In genomic region chr6:64280569-64280968, GRCh38 we compare ENCODE assay signal across 7 cellular contexts.
DNase-seq lines count a peak whose midpoint lies in the region; ATAC-seq and TF ChIP-seq lines count a peak whose summit lies in the region.

No MANE protein-coding gene starts in this region.

- H2AFZ ChIP-seq in neuronal stem cell (ENCODE audit: low read length): no peak overlapping the region

- no peaks in the 10 kb centered on the region for H3K4me1 ChIP-seq in neuronal stem cell (ENCODE audit: control insufficient read depth in 2 of 2, insufficient read depth in 1 of 2, low read depth in 1 of 2, low read length in 2 of 2)

- H2AK5ac ChIP-seq in neuronal stem cell (ENCODE audit: low read depth, low read length): no peak overlapping the region

- H2BK15ac ChIP-seq in neuronal stem cell (ENCODE audit: low read length): no peak overlapping the region

- H3K23ac ChIP-seq in neuronal stem cell (ENCODE audit: low read depth, low read length, poor library complexity): no peak overlapping the region

- no peak overlapping the region for H4K8ac ChIP-seq in neuronal stem cell (ENCODE audit: low read depth, low read length)

- peak; percentile 59 for ATAC-seq in GM18868 (IDR thresholded peaks at IDR 0.05; ENCODE audit: unreplicated experiment)

- no peak overlapping the region for H3K4me2 ChIP-seq in neuronal stem cell (ENCODE audit: insufficient read depth, low read length, poor library complexity, severe bottlenecking)

- TF ChIP-seq CTCF in cardiac fibroblast (IDR thresholded peaks at IDR 0.05; ENCODE audit: low read depth, low read length): peak; percentile 15

- no peak overlapping the region for H4K91ac ChIP-seq in neuronal stem cell (ENCODE audit: low read depth, low read length, poor library complexity)

- no peak overlapping the region for H2BK120ac ChIP-seq in neuronal stem cell (ENCODE audit: low read depth, low read length)

- H2BK5ac ChIP-seq in neuronal stem cell (ENCODE audit: low read length): no peak overlapping the region

- no peak overlapping the region for H3K27ac ChIP-seq in neuronal stem cell (replicated peaks; ENCODE audit: low read length)

- no peak overlapping the region for H3K18ac ChIP-seq in neuronal stem cell (ENCODE audit: low read length)

- H3K14ac ChIP-seq in neuronal stem cell (ENCODE audit: low read length): no peak overlapping the region

- no peaks in the 10 kb centered on the region for H3K79me1 ChIP-seq in neuronal stem cell (ENCODE audit: low read depth, low read length)

- no peaks in the 10 kb centered on the region for H3K9me3 ChIP-seq in neuronal stem cell (replicated peaks in 1 of 2; ENCODE audit: control insufficient read depth in 2 of 2, insufficient read depth in 1 of 2, low read depth in 1 of 2, low read length in 2 of 2)

- H2BK12ac ChIP-seq in neuronal stem cell (ENCODE audit: low read length): no peak overlapping the region

- H3K27me3 ChIP-seq in neuronal stem cell (ENCODE audit: control insufficient read depth in 3 of 3, insufficient read depth in 3 of 3, low read depth in 1 of 3, low read length in 3 of 3): no peaks in the 10 kb centered on the region

- no peak overlapping the region for H3K4ac ChIP-seq in neuronal stem cell (ENCODE audit: low read length)

- H3K4me3 ChIP-seq in cardiac fibroblast (replicated peaks in 1 of 2; ENCODE audit: low read depth in 2 of 2, low read length in 2 of 2): no peak overlapping the region
- H3K4me3 ChIP-seq in neuronal stem cell (ENCODE audit: low read length in 2 of 2): no peak overlapping the region

- H3K9ac ChIP-seq in neuronal stem cell (ENCODE audit: low read depth, low read length, poor library complexity): no peak overlapping the region

- DNase-seq in NCI-H1694 treated with DMSO at 0.1 percent for 48 hours (lab: John Stamatoyannopoulos, UW): peak; percentile 20
- peak; percentile 42 to 66 for DNase-seq in cardiac fibroblast (ENCODE audit: low read depth in 2 of 2)
- peak; percentile 29 for DNase-seq in neuronal stem cell (ENCODE audit: low spot score)
- DNase-seq in NCI-H187 treated with DMSO at 0.1 percent for 48 hours (lab: John Stamatoyannopoulos, UW): no peak
- DNase-seq in activated CD4-positive, alpha-beta T cell treated with anti-CD3 and anti-CD28 coated beads for 4 hours: no peak
- DNase-seq in islet precursor cell: no peak

- no peaks in the 10 kb centered on the region for H3K36me3 ChIP-seq in neuronal stem cell (replicated peaks in 1 of 2; ENCODE audit: control insufficient read depth in 2 of 2, insufficient read depth in 2 of 2, low read length in 2 of 2)

- no CpG with 5 or more reads among the region's 1 CpG for WGBS in neuronal stem cell (ENCODE audit: extremely low coverage in 2 of 2, insufficient read length in 2 of 2, insufficient replicate concordance in 1 of 2), 2 donors

Comparison
In these comparisons a context has a peak if more than half of its experiments do, and no peak if none do; other contexts are left out.
1. DNase-seq: peak in NCI-H1694 treated with DMSO at 0.1 percent for 48 hours (single experiment), cardiac fibroblast (2 of 2) and neuronal stem cell (single experiment); none in NCI-H187 treated with DMSO at 0.1 percent for 48 hours (single experiment), activated CD4-positive, alpha-beta T cell treated with anti-CD3 and anti-CD28 coated beads for 4 hours (0 of 2) and islet precursor cell (single experiment).